Comparison of ENCODE assay signal across 8 cellular contexts in genomic region chr16:67041520-67041919, GRCh38. TPM values are rescaled to one million over a fixed set of nuclear protein-coding genes. Genes with fewer than 3 reads are reported as not detected.
A peak's percentile ranks its signal among the peaks of the same experiment; 100 is the strongest.
DNase-seq lines count a peak whose midpoint lies in the region; ATAC-seq and TF ChIP-seq lines count a peak whose summit lies in the region.
"Not testable (repeated sequence)": the region's sequence is repeated elsewhere in the genome, so short reads cannot be mapped to it uniquely, and the experiment has no call there.
"Had no signal": no experiment of that assay in that cellular context is flagged by ENCODE, and none has a peak within 500 bp of the region (broad histone marks: within the 10 kb centered on the region; RNA-seq: fewer than 3 reads in every experiment).

No MANE protein-coding gene starts in this region.

- H4K91ac ChIP-seq in trophoblast cell (ENCODE audit: low read depth, low read length) = not testable (repeated sequence)

- not testable (repeated sequence) for H3K23ac ChIP-seq in trophoblast cell (ENCODE audit: low read length)

- H2BK5ac ChIP-seq in trophoblast cell (ENCODE audit: low read depth, low read length, poor library complexity) = not testable (repeated sequence)

- not testable (repeated sequence) for H2AK5ac ChIP-seq in trophoblast cell (ENCODE audit: low read length)

- H3K36me3 ChIP-seq in CD4-positive, CD25-positive, alpha-beta regulatory T cell (ENCODE audit: control insufficient read depth, insufficient read depth, low read length) = peaks cover 27% of the 10 kb centered on the region
- H3K36me3 ChIP-seq in trophoblast cell (ENCODE audit: control insufficient read depth in 1 of 2, insufficient read depth in 2 of 2, low read length in 2 of 2) = peaks cover 10% of the 10 kb centered on the region in 2 experiments

- H4K8ac ChIP-seq in trophoblast cell (ENCODE audit: low read depth, low read length) = not testable (repeated sequence)

- H3K27ac ChIP-seq in CD4-positive, CD25-positive, alpha-beta regulatory T cell (ENCODE audit: insufficient read depth, low read length, poor library complexity, severe bottlenecking); trophoblast cell (ENCODE audit: low read depth, low read length): not testable (repeated sequence)
- H3K27ac ChIP-seq in dorsolateral prefrontal cortex = peak overlapping the region in 44 of 59 donors; percentile 15 to 86 (median 64)

- H2BK120ac ChIP-seq in trophoblast cell (ENCODE audit: insufficient read depth, low read length, poor library complexity) = not testable (repeated sequence)

- DNase-seq in CD4-positive, CD25-positive, alpha-beta regulatory T cell; HFFc6; activated naive CD8-positive, alpha-beta T cell treated with anti-CD3 and anti-CD28 coated beads, Interleukin-2, amount 10 ng/mL, durations not matched to agents 7 days and 5 days; dorsolateral prefrontal cortex; trophoblast cell: not testable (repeated sequence)
- peak; percentile 36 for DNase-seq in MV-4-11 (lab: John Stamatoyannopoulos, UW)
- peak; percentile 42 for DNase-seq in activated CD4-positive, alpha-beta T cell treated with anti-CD3 and anti-CD28 coated beads, Interleukin-2, amount 10 ng/mL, durations not matched to agents 24 days and 14 days

- not testable (repeated sequence) for H3K4me1 ChIP-seq in CD4-positive, CD25-positive, alpha-beta regulatory T cell (ENCODE audit: control insufficient read depth, insufficient read depth, low read length, poor library complexity, severe bottlenecking); trophoblast cell (ENCODE audit: control insufficient read depth in 1 of 2, insufficient read depth in 2 of 2, low read length in 2 of 2)

- peak overlapping the region; percentile 76 for H3K4ac ChIP-seq in trophoblast cell (ENCODE audit: low read depth, low read length)

- WGBS in trophoblast cell (ENCODE audit: extremely low coverage, insufficient coverage, insufficient read length) = no CpG with 5 or more reads among the region's 4 CpGs

- not testable (repeated sequence) for H3K27me3 ChIP-seq in CD4-positive, CD25-positive, alpha-beta regulatory T cell (ENCODE audit: control insufficient read depth, insufficient read depth, low read length); dorsolateral prefrontal cortex; trophoblast cell (ENCODE audit: insufficient read depth, low read length)

- peaks cover 34 to 42% (median 39%) of the 10 kb centered on the region in 4 donors for H3K4me1 Mint-ChIP-seq in CD4-positive, CD25-positive, alpha-beta regulatory T cell
- peaks cover 35% of the 10 kb centered on the region for H3K4me1 Mint-ChIP-seq in HFFc6 (ENCODE audit: low read depth)
- peaks cover 36% of the 10 kb centered on the region for H3K4me1 Mint-ChIP-seq in activated CD4-positive, alpha-beta T cell treated with anti-CD3 and anti-CD28 coated beads, Interleukin-2, amount 10 ng/mL, durations not matched to agents 24 days and 14 days
- H3K4me1 Mint-ChIP-seq in activated naive CD8-positive, alpha-beta T cell treated with anti-CD3 and anti-CD28 coated beads, Interleukin-2, amount 10 ng/mL, durations not matched to agents 7 days and 5 days = peaks cover 26% of the 10 kb centered on the region

- H3K79me2 ChIP-seq in trophoblast cell (ENCODE audit: control insufficient read depth, insufficient read depth, low read length, poor library complexity) = not testable (repeated sequence)

- not testable (repeated sequence) for H3K4me2 ChIP-seq in trophoblast cell (ENCODE audit: low read length)

- H3K27ac Mint-ChIP-seq in CD4-positive, CD25-positive, alpha-beta regulatory T cell = peak overlapping the region in 2 of 3 donors; percentile 27 to 70
- H3K27ac Mint-ChIP-seq in HFFc6 = peak overlapping the region; percentile 67
- peak overlapping the region; percentile 48 for H3K27ac Mint-ChIP-seq in activated CD4-positive, alpha-beta T cell treated with anti-CD3 and anti-CD28 coated beads, Interleukin-2, amount 10 ng/mL, durations not matched to agents 24 days and 14 days
- H3K27ac Mint-ChIP-seq in activated naive CD8-positive, alpha-beta T cell treated with anti-CD3 and anti-CD28 coated beads, Interleukin-2, amount 10 ng/mL, durations not matched to agents 7 days and 5 days = peak overlapping the region; percentile 36

- not testable (repeated sequence) for H3K9me3 Mint-ChIP-seq in CD4-positive, CD25-positive, alpha-beta regulatory T cell; HFFc6; activated CD4-positive, alpha-beta T cell treated with anti-CD3 and anti-CD28 coated beads, Interleukin-2, amount 10 ng/mL, durations not matched to agents 24 days and 14 days; activated naive CD8-positive, alpha-beta T cell treated with anti-CD3 and anti-CD28 coated beads, Interleukin-2, amount 10 ng/mL, durations not matched to agents 7 days and 5 days

- TF ChIP-seq CTCF in HFFc6 (IDR thresholded peaks at IDR 0.05) (peak; percentile 39; the same call in 1 of the 2 replicates), dorsolateral prefrontal cortex (IDR thresholded peaks at IDR 0.05 in 54 of 56, conservative IDR thresholded peaks at IDR 0.05 in 2 of 56; ENCODE audit: low read depth in 1 of 56, partially characterized antibody in 56 of 56) (peak in 1 of 56 donors; percentile 10)

- not testable (repeated sequence) for H3K27me3 Mint-ChIP-seq in CD4-positive, CD25-positive, alpha-beta regulatory T cell; HFFc6 (ENCODE audit: insufficient read depth); activated CD4-positive, alpha-beta T cell treated with anti-CD3 and anti-CD28 coated beads, Interleukin-2, amount 10 ng/mL, durations not matched to agents 24 days and 14 days; activated naive CD8-positive, alpha-beta T cell treated with anti-CD3 and anti-CD28 coated beads, Interleukin-2, amount 10 ng/mL, durations not matched to agents 7 days and 5 days

- POLR2A ChIA-PET in activated naive CD8-positive, alpha-beta T cell treated with anti-CD3 and anti-CD28 coated beads, Interleukin-2, amount 10 ng/mL, durations not matched to agents 7 days and 5 days (lab: Charles Lee) = interaction anchor here (1.6 kb wide), 1 partner anchor 12 kb away, joined by 6 read pairs; no protein-coding TSS in a partner anchor

- intact Hi-C loops in activated CD4-positive, alpha-beta T cell treated with anti-CD3 and anti-CD28 coated beads, Interleukin-2, amount 10 ng/mL, durations not matched to agents 24 days and 14 days (cut with micrococcal nuclease); dorsolateral prefrontal cortex (cut with DNase I): not testable (repeated sequence)

- H3K14ac ChIP-seq in trophoblast cell (ENCODE audit: low read length) = not testable (repeated sequence)

- not testable (repeated sequence) for H3K9ac ChIP-seq in trophoblast cell (ENCODE audit: low read length)

- H3K4me3 Mint-ChIP-seq in CD4-positive, CD25-positive, alpha-beta regulatory T cell; HFFc6; activated CD4-positive, alpha-beta T cell treated with anti-CD3 and anti-CD28 coated beads, Interleukin-2, amount 10 ng/mL, durations not matched to agents 24 days and 14 days; activated naive CD8-positive, alpha-beta T cell treated with anti-CD3 and anti-CD28 coated beads, Interleukin-2, amount 10 ng/mL, durations not matched to agents 7 days and 5 days: not testable (repeated sequence)

- H2BK12ac ChIP-seq in trophoblast cell (ENCODE audit: low read length) = not testable (repeated sequence)

- H3K36me3 Mint-ChIP-seq in CD4-positive, CD25-positive, alpha-beta regulatory T cell = peaks cover 25% of the 10 kb centered on the region
- not testable (repeated sequence) for H3K36me3 Mint-ChIP-seq in HFFc6 (ENCODE audit: low read depth)
- peaks cover 54% of the 10 kb centered on the region for H3K36me3 Mint-ChIP-seq in activated CD4-positive, alpha-beta T cell treated with anti-CD3 and anti-CD28 coated beads, Interleukin-2, amount 10 ng/mL, durations not matched to agents 24 days and 14 days (ENCODE audit: low read depth)
- peaks cover 33% of the 10 kb centered on the region for H3K36me3 Mint-ChIP-seq in activated naive CD8-positive, alpha-beta T cell treated with anti-CD3 and anti-CD28 coated beads, Interleukin-2, amount 10 ng/mL, durations not matched to agents 7 days and 5 days

- not testable (repeated sequence) for ATAC-seq in CD4-positive, CD25-positive, alpha-beta regulatory T cell (ENCODE audit: low read depth in 2 of 2); activated naive CD8-positive, alpha-beta T cell treated with anti-CD3 and anti-CD28 coated beads, Interleukin-2, amount 10 ng/mL, durations not matched to agents 7 days and 5 days (ENCODE audit: low read depth)

- H3K9me3 ChIP-seq in CD4-positive, CD25-positive, alpha-beta regulatory T cell (ENCODE audit: control insufficient read depth in 2 of 2, low read length in 2 of 2); trophoblast cell (ENCODE audit: insufficient read depth, low read depth, low read length): not testable (repeated sequence)

- H3K4me3 ChIP-seq in CD4-positive, CD25-positive, alpha-beta regulatory T cell (ENCODE audit: low read depth, low read length); dorsolateral prefrontal cortex; trophoblast cell (ENCODE audit: low read depth, low read length): not testable (repeated sequence)

- not testable (repeated sequence) for H2AFZ ChIP-seq in trophoblast cell (ENCODE audit: insufficient read depth, low read length, poor library complexity)

- not testable (repeated sequence) for H4K12ac ChIP-seq in trophoblast cell (ENCODE audit: low read depth, low read length)

- H3K18ac ChIP-seq in trophoblast cell (ENCODE audit: low read length) = not testable (repeated sequence)

- not testable (repeated sequence) for H3K79me1 ChIP-seq in trophoblast cell (ENCODE audit: low read length)

RNA-seq across cellular contexts. Expression of gene CBFB, which starts 12.6 kb away (rescaled TPM):
- 108 TPM for total RNA-seq in CD4-positive, CD25-positive, alpha-beta regulatory T cell
- polyA plus RNA-seq in CD4-positive, CD25-positive, alpha-beta regulatory T cell = 100 to 1,000 TPM in 1 of 4 donors, 10 to 100 TPM in 3; 60.9 to 104 (median 77.2) TPM
- total RNA-seq in HFFc6 (2021; fragmentation: NEBNext Ultra II Directional; extraction: Animal tissue kit (Norgen Biotek cat#: 25700)) = 10 to 100 TPM; 55.2 to 84.4 (median 69.5) TPM
- 163 and 172 TPM in 2 replicates for total RNA-seq in activated CD4-positive, alpha-beta T cell treated with anti-CD3 and anti-CD28 coated beads, Interleukin-2, amount 10 ng/mL, durations not matched to agents 24 days and 14 days
- 100 to 1,000 TPM; 193 to 198 TPM for total RNA-seq in activated naive CD8-positive, alpha-beta T cell treated with anti-CD3 and anti-CD28 coated beads, Interleukin-2, amount 10 ng/mL, durations not matched to agents 7 days and 5 days
- total RNA-seq in dorsolateral prefrontal cortex = 10 to 100 TPM; 16.0 to 71.3 (median 36.7) TPM
- polyA plus RNA-seq in trophoblast cell (2013) = 61.5 and 63.3 TPM in 2 replicates

RNA-seq across cellular contexts. Expression of gene CES4A, which starts 53.1 kb away (rescaled TPM):
- total RNA-seq in CD4-positive, CD25-positive, alpha-beta regulatory T cell = 11.9 TPM
- polyA plus RNA-seq in CD4-positive, CD25-positive, alpha-beta regulatory T cell = 1 to 10 TPM; 1.6 to 3.0 (median 2.7) TPM
- total RNA-seq in HFFc6 (2021; fragmentation: NEBNext Ultra II Directional; extraction: Animal tissue kit (Norgen Biotek cat#: 25700)) = 1 to 10 TPM; 1.7 to 3.5 (median 2.3) TPM
- 27.0 and 27.5 TPM in 2 replicates for total RNA-seq in activated CD4-positive, alpha-beta T cell treated with anti-CD3 and anti-CD28 coated beads, Interleukin-2, amount 10 ng/mL, durations not matched to agents 24 days and 14 days
- 10 to 100 TPM; 16.2 to 17.5 TPM for total RNA-seq in activated naive CD8-positive, alpha-beta T cell treated with anti-CD3 and anti-CD28 coated beads, Interleukin-2, amount 10 ng/mL, durations not matched to agents 7 days and 5 days
- total RNA-seq in dorsolateral prefrontal cortex = 100 to 1,000 TPM in 75 of 120 experiments, 10 to 100 TPM in 45; 46.0 to 216 (median 110) TPM
- polyA plus RNA-seq in trophoblast cell (2013) = 0.81 and 0.86 TPM in 2 replicates
- total RNA-seq: Calu3 had no signal
